Comparison of ENCODE assay signal across 30 cellular contexts in the genomic region with DNA sequence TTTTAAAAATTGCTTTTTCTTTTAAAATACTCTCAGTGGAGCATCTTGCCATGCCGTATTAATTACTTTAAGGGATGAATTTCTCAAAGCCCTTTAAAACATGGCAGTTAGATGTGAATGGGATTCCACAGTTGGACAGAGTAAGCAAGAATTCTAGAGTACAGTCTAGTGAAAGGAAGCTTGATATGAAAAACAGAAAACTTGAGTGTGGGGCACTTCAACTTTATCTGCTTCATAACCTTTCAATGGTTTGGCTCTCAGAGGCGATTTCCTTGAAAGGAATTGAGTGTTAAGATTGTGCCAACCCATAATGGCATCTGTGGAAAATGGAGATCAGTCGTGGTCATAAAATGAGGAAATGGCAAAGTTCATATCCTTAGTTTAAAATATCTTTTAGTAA.
"Had no signal": no experiment of that assay in that cellular context is flagged by ENCODE, and none has a peak within 500 bp of the region (broad histone marks: within the 10 kb centered on the region; RNA-seq: fewer than 3 reads in every experiment).

No MANE protein-coding gene starts in this region.

- H3K27me3 Mint-ChIP-seq: activated naive CD8-positive, alpha-beta T cell; effector memory CD8-positive, alpha-beta T cell; natural killer cell treated with Interleukin-12 subunit alpha and Interleukin-12 subunit beta and Interleukin-15 and Interleukin-18, amount 100 ng/mL, for 72 hours; stimulated activated memory B cell treated with anti-CD40 and anti-IgM and Interleukin-4, amounts not matched to agents 10 μg/mL and 1 μg/mL and 100 μg/mL, for 72 hours; stimulated activated naive CD8-positive, alpha-beta T cell treated with anti-CD3 and anti-CD28 coated beads, Interleukin-15, amount 100 ng/mL, for 72 hours; T-helper 17 cell; type B pancreatic cell had no signal

- H3K4me1 ChIP-seq: colonic mucosa had no signal

- H3K4me3 Mint-ChIP-seq: activated naive CD8-positive, alpha-beta T cell; activated T-cell treated with anti-CD3 and anti-CD28 coated beads, Interleukin-2, amount 50 U/mL, for 72 hours; effector memory CD8-positive, alpha-beta T cell; natural killer cell treated with Interleukin-12 subunit alpha and Interleukin-12 subunit beta and Interleukin-15 and Interleukin-18, amount 100 ng/mL, for 72 hours; stimulated activated memory B cell treated with anti-CD40 and anti-IgM and Interleukin-4, amounts not matched to agents 10 μg/mL and 1 μg/mL and 100 μg/mL, for 72 hours; stimulated activated naive CD8-positive, alpha-beta T cell treated with anti-CD3 and anti-CD28 coated beads, Interleukin-15, amount 100 ng/mL, for 72 hours; T-helper 17 cell; type B pancreatic cell had no signal

- H3K27ac ChIP-seq: colonic mucosa, dorsolateral prefrontal cortex, uterus had no signal

- H3K27ac Mint-ChIP-seq: activated naive CD8-positive, alpha-beta T cell; activated T-cell treated with anti-CD3 and anti-CD28 coated beads, Interleukin-2, amount 50 U/mL, for 72 hours; effector memory CD8-positive, alpha-beta T cell; natural killer cell treated with Interleukin-12 subunit alpha and Interleukin-12 subunit beta and Interleukin-15 and Interleukin-18, amount 100 ng/mL, for 72 hours; stimulated activated memory B cell treated with anti-CD40 and anti-IgM and Interleukin-4, amounts not matched to agents 10 μg/mL and 1 μg/mL and 100 μg/mL, for 72 hours; stimulated activated naive CD8-positive, alpha-beta T cell treated with anti-CD3 and anti-CD28 coated beads, Interleukin-15, amount 100 ng/mL, for 72 hours; T-helper 17 cell; type B pancreatic cell had no signal

- H3K4me3 ChIP-seq: colonic mucosa, dorsolateral prefrontal cortex, lung, mucosa of descending colon, sigmoid colon, uterus had no signal

- H3K9me3 ChIP-seq: colonic mucosa, mucosa of descending colon, sigmoid colon, uterus had no signal

- ATAC-seq: activated T-cell treated with anti-CD3 and anti-CD28 coated beads, Interleukin-2, amount 50 U/mL, for 72 hours; effector memory CD8-positive, alpha-beta T cell; left lobe of liver; mucosa of descending colon; natural killer cell treated with Interleukin-12 subunit alpha and Interleukin-12 subunit beta and Interleukin-15 and Interleukin-18, amount 100 ng/mL, for 72 hours; stimulated activated memory B cell treated with anti-CD40 and anti-IgM and Interleukin-4, amounts not matched to agents 10 μg/mL and 1 μg/mL and 100 μg/mL, for 72 hours; stimulated activated naive CD8-positive, alpha-beta T cell treated with anti-CD3 and anti-CD28 coated beads, Interleukin-15, amount 100 ng/mL, for 72 hours; T-helper 17 cell had no signal

- H3K36me3 ChIP-seq: colonic mucosa, sigmoid colon, uterus had no signal

- H3K36me3 Mint-ChIP-seq: activated naive CD8-positive, alpha-beta T cell; natural killer cell treated with Interleukin-12 subunit alpha and Interleukin-12 subunit beta and Interleukin-15 and Interleukin-18, amount 100 ng/mL, for 72 hours; stimulated activated memory B cell treated with anti-CD40 and anti-IgM and Interleukin-4, amounts not matched to agents 10 μg/mL and 1 μg/mL and 100 μg/mL, for 72 hours; type B pancreatic cell had no signal

- H3K27me3 ChIP-seq: colonic mucosa, sigmoid colon, uterus had no signal

- H3K4me1 Mint-ChIP-seq: stimulated activated memory B cell treated with anti-CD40 and anti-IgM and Interleukin-4, amounts not matched to agents 10 μg/mL and 1 μg/mL and 100 μg/mL, for 72 hours; stimulated activated naive CD8-positive, alpha-beta T cell treated with anti-CD3 and anti-CD28 coated beads, Interleukin-15, amount 100 ng/mL, for 72 hours; T-helper 17 cell had no signal

- H3K9me3 Mint-ChIP-seq: activated T-cell treated with anti-CD3 and anti-CD28 coated beads, Interleukin-2, amount 50 U/mL, for 72 hours; effector memory CD8-positive, alpha-beta T cell; natural killer cell treated with Interleukin-12 subunit alpha and Interleukin-12 subunit beta and Interleukin-15 and Interleukin-18, amount 100 ng/mL, for 72 hours; stimulated activated memory B cell treated with anti-CD40 and anti-IgM and Interleukin-4, amounts not matched to agents 10 μg/mL and 1 μg/mL and 100 μg/mL, for 72 hours; stimulated activated naive CD8-positive, alpha-beta T cell treated with anti-CD3 and anti-CD28 coated beads, Interleukin-15, amount 100 ng/mL, for 72 hours; type B pancreatic cell had no signal

- DNase-seq: activated CD4-positive, alpha-beta T cell treated with anti-CD3 and anti-CD28 coated beads for 4 hours; activated CD4-positive, alpha-beta T cell treated with anti-CD3 and anti-CD28 coated beads, Interleukin-2, amount 50 U/mL, for 4 hours; activated CD4-positive, CD25-positive, alpha-beta regulatory T cell; activated naive CD4-positive, alpha-beta T cell treated with Interleukin-2 at 50 U/mL for 16 hours; activated T-cell treated with anti-CD3 and anti-CD28 coated beads for 4 hours; activated T-cell treated with anti-CD3 and anti-CD28 coated beads, Interleukin-2, amount 50 U/mL, for 72 hours; anterior cingulate cortex; cerebellar nuclear complex; colonic mucosa; dorsolateral prefrontal cortex; effector memory CD8-positive, alpha-beta T cell; erythroblast; head of caudate nucleus; mesendoderm; mucosa of descending colon; sigmoid colon; small intestine; stimulated activated CD4-positive, alpha-beta T cell treated with anti-CD3 and anti-CD28 coated beads, Interleukin-4, amount 100 ng/mL, for 24 hours; stimulated activated CD8-positive, alpha-beta memory T cell treated with anti-CD3 and anti-CD28 coated beads, Interleukin-4, amount 100 ng/mL, for 48 hours; stimulated activated naive CD8-positive, alpha-beta T cell treated with anti-CD3 and anti-CD28 coated beads, Interleukin-15, amount 100 ng/mL, for 72 hours; substantia nigra; T-helper 17 cell; T1000; uterus had no signal
